Comparison of ENCODE assay signal across 21 cellular contexts in the genomic region with DNA sequence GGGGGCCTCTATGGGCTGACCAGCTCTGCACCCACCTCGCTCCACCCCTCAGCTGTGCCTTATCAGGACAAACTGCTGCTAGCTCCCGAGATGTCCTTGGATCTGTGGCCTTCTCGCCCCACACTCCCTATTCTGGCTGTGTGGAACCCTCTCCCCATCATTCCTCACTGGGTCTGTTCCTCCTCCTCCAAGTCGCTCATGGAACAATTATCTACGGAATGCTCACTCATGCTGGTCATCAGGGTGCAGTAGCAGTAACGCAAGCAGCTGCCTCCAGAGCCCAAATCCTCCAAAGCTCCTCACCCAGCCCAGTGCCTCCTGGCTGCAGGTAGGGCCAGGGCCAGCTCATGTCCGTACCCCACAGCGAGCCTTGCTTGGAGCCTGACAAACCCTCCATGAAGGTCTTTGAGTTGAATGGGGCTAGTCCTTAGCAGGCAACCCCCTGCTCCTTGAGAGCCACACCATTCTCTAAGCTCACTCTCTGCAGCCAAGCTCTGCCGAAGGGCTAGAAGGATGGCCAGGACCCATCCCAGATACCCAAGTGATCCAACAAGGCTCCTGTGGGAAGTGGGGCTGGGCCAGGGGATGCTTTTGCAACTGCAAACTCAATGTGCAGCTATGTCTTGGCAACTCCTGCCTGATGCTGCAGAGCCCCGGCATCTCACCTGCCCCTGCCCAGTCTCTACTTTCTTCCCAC.
"Had no signal": no experiment of that assay in that cellular context is flagged by ENCODE, and none has a peak within 500 bp of the region (broad histone marks: within the 10 kb centered on the region; RNA-seq: fewer than 3 reads in every experiment).

No MANE protein-coding gene starts in this region.

- H3K27me3 ChIP-seq: MG63, Peyer's patch, SJCRH30 had no signal

- H3K4me1 ChIP-seq: Peyer's patch, SJCRH30 had no signal

- FAIRE-seq: HepG2 had no signal

- H3K4me3 ChIP-seq: MG63, Peyer's patch, SJCRH30 had no signal

- H3K27ac ChIP-seq: Peyer's patch, SJCRH30 had no signal

- DNase-seq: IMR-90, Karpas-422, KG1, MG63, NCI-H1092, NCI-H1436, NCI-H187, NCI-H2029, NCI-H2081 treated with DMSO at 0.1 percent for 48 hours, NCI-H2171, NCI-H226, NCI-H446, NCI-H510A, NCI-H524 treated with DMSO at 0.1 percent for 48 hours, NCI-H69, NCI-H774, PC-3, Peyer's patch, SHP77 treated with DMSO at 0.1 percent for 48 hours, SJCRH30 had no signal

- H3K9me3 ChIP-seq: MG63, Peyer's patch, SJCRH30 had no signal

- H3K36me3 ChIP-seq: MG63, Peyer's patch had no signal
